ENCODE assay signal across 10 cellular contexts in the genomic region with DNA sequence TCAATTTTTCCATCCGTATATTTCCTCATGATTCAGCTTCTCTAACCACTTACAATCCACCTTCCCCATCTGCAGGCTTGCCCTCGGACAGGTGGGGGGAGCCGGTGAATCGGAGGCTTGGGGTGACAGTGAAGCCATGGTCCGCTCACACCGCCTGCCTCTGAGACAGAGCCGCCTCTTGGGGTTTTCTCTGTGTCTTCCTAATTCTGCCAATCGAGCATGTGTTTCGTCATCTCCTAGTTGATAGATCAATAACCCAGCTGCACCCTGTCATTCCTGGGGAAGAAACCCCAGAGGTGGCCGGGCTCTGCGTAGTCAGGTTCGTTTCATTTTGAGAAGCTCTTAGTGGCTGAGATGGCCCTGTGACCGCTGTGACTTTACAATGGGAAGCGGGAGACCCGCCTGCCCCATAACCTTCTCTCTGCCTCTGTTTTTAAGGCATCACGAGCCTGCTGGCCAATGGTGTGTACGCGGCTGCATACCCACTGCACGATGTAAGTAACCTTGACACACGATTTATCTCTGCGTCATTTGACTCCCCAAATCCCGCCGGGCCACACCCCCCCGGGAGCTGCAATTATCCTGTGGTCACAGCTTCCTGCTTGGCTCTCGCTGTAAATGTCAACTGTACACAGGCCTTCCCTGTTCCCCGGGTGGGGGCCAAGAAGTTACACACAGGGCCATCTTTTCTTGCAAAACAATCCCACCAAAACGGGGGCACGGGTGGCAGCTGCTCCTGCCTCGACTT. TPM values are rescaled to one million over a fixed set of nuclear protein-coding genes. Genes with fewer than 3 reads are reported as not detected.
DNase-seq lines count a peak whose midpoint lies in the region; ATAC-seq and TF ChIP-seq lines count a peak whose summit lies in the region.
"Had no signal": no experiment of that assay in that cellular context is flagged by ENCODE, and none has a peak within 500 bp of the region (broad histone marks: within the 10 kb centered on the region; RNA-seq: fewer than 3 reads in every experiment).

No MANE protein-coding gene starts in this region.

- H2BK120ac ChIP-seq in trophoblast cell (ENCODE audit: insufficient read depth, low read length, poor library complexity) = no peak overlapping the region

- no peak overlapping the region for H4K91ac ChIP-seq in trophoblast cell (ENCODE audit: low read depth, low read length)

- H3K4me3 ChIP-seq in SJSA1 = no peak overlapping the region
- H3K4me3 ChIP-seq in tibial artery = no peak overlapping the region
- no peak overlapping the region for H3K4me3 ChIP-seq in trophoblast cell (ENCODE audit: low read depth, low read length)

- H3K27ac ChIP-seq in SJSA1 (no peak overlapping the region), tibial artery (peak overlapping the region; percentile 1 to 36), trophoblast cell (ENCODE audit: low read depth, low read length) (no peak overlapping the region)

- no peak overlapping the region for H3K4me2 ChIP-seq in trophoblast cell (ENCODE audit: low read length)

- WGBS in trophoblast cell (ENCODE audit: extremely low coverage, insufficient coverage, insufficient read length) = 100% methylated on average over 1 of the region's 29 CpGs

- no peak overlapping the region for H3K4ac ChIP-seq in trophoblast cell (ENCODE audit: low read depth, low read length)

- no peak overlapping the region for H4K12ac ChIP-seq in trophoblast cell (ENCODE audit: low read depth, low read length)

- H3K36me3 ChIP-seq in SJSA1 (no peaks in the 10 kb centered on the region), tibial artery (peaks cover 0 to 42% (median 27%) of the 10 kb centered on the region in 3 donors), trophoblast cell (ENCODE audit: control insufficient read depth in 1 of 2, insufficient read depth in 2 of 2, low read length in 2 of 2) (no peaks in the 10 kb centered on the region)

- no peak overlapping the region for H2AK5ac ChIP-seq in trophoblast cell (ENCODE audit: low read length)

- H3K18ac ChIP-seq in trophoblast cell (ENCODE audit: low read length) = no peak overlapping the region

- H3K27me3 ChIP-seq in SJSA1 (replicated peaks) (peaks cover 12% of the 10 kb centered on the region; the same call in 1 of the 2 replicates), tibial artery (no peaks in the 10 kb centered on the region), trophoblast cell (ENCODE audit: insufficient read depth, low read length) (no peaks in the 10 kb centered on the region)

- intact Hi-C loops in left ventricle myocardium superior (cut with micrococcal nuclease) = no loop called here
- intact Hi-C loops in tibial artery (cut with DNase I; ENCODE audit: low total_unique reads) = no loop called here

- H3K79me1 ChIP-seq in trophoblast cell (ENCODE audit: low read length) = no peaks in the 10 kb centered on the region

- H3K23ac ChIP-seq in trophoblast cell (ENCODE audit: low read length) = no peak overlapping the region

- no peak overlapping the region for H2BK12ac ChIP-seq in trophoblast cell (ENCODE audit: low read length)

- TF ChIP-seq CTCF in tibial artery (IDR thresholded peaks at IDR 0.05) = no peak

- H3K79me2 ChIP-seq in trophoblast cell (ENCODE audit: control insufficient read depth, insufficient read depth, low read length, poor library complexity) = no peaks in the 10 kb centered on the region

- H3K4me1 ChIP-seq in SJSA1 (replicated peaks) (peaks cover 11% of the 10 kb centered on the region), tibial artery (peaks cover 0 to 10% (median 2%) of the 10 kb centered on the region in 4 donors), trophoblast cell (ENCODE audit: control insufficient read depth in 1 of 2, insufficient read depth in 2 of 2, low read length in 2 of 2) (peaks cover 0 to 3% of the 10 kb centered on the region in 2 experiments)

- ATAC-seq in left ventricle myocardium superior = peak; percentile 83
- ATAC-seq in HG03097 (IDR thresholded peaks at IDR 0.05; ENCODE audit: low FRiP score, unreplicated experiment) = no peak
- no peak for ATAC-seq in HG03521 (IDR thresholded peaks at IDR 0.05; ENCODE audit: unreplicated experiment)

- H3K14ac ChIP-seq in trophoblast cell (ENCODE audit: low read length) = no peak overlapping the region

- DNase-seq in NCI-H748 (lab: John Stamatoyannopoulos, UW; ENCODE audit: unreplicated experiment) (peak; percentile 55), NCI-H748 treated with DMSO at 0.1 percent for 48 hours (lab: John Stamatoyannopoulos, UW) (no peak), SJSA1 (ENCODE audit: low read depth in 1 of 2, low spot score in 2 of 2) (peak; percentile 79 to 92), left ventricle myocardium superior (peak; percentile 71), tibial artery (no peak), trophoblast cell (no peak)
- DNase-seq: activated B cell treated with CpG ODN at 0.5 μM for 24 hours; CD4-positive, CD25-positive, alpha-beta regulatory T cell had no signal

- H3K9me3 ChIP-seq in SJSA1 (replicated peaks) (peaks cover 5% of the 10 kb centered on the region; the same call in 1 of the 2 replicates), tibial artery (no peaks in the 10 kb centered on the region), trophoblast cell (ENCODE audit: insufficient read depth, low read depth, low read length) (peaks cover 2% of the 10 kb centered on the region)

- H3K9ac ChIP-seq in trophoblast cell (ENCODE audit: low read length) = no peak overlapping the region

- H4K8ac ChIP-seq in trophoblast cell (ENCODE audit: low read depth, low read length) = no peak overlapping the region

- H2BK5ac ChIP-seq in trophoblast cell (ENCODE audit: low read depth, low read length, poor library complexity) = no peak overlapping the region

- no peak overlapping the region for H2AFZ ChIP-seq in trophoblast cell (ENCODE audit: insufficient read depth, low read length, poor library complexity)

RNA-seq across cellular contexts. Expression of a gene that starts 33.3 kb away (rescaled TPM):
- 0.72 and 1.4 TPM in 2 replicates for total RNA-seq in SJSA1 (2014; rRNA removed; shearing (Covaris generic))
- total RNA-seq in left ventricle myocardium superior = 6.8 TPM
- polyA plus RNA-seq in trophoblast cell (2013) = 17.8 and 18.3 TPM in 2 replicates
- total RNA-seq: activated B cell treated with CpG ODN at 0.5 μM for 24 hours; CD4-positive, CD25-positive, alpha-beta regulatory T cell had no signal
- polyA plus RNA-seq: CD4-positive, CD25-positive, alpha-beta regulatory T cell had no signal

Comparison
In these comparisons a context has a peak if more than half of its experiments do, and no peak if none do; other contexts are left out.
1. DNase-seq: peak in NCI-H748 (single experiment), SJSA1 (2 of 2) and left ventricle myocardium superior (single experiment); none in NCI-H748 treated with DMSO at 0.1 percent for 48 hours (single experiment), tibial artery (0 of 2) and trophoblast cell (0 of 2).
2. H3K27ac ChIP-seq: peak in tibial artery (2 of 2); none in SJSA1 (single experiment) and trophoblast cell (single experiment).